In the genomic region with DNA sequence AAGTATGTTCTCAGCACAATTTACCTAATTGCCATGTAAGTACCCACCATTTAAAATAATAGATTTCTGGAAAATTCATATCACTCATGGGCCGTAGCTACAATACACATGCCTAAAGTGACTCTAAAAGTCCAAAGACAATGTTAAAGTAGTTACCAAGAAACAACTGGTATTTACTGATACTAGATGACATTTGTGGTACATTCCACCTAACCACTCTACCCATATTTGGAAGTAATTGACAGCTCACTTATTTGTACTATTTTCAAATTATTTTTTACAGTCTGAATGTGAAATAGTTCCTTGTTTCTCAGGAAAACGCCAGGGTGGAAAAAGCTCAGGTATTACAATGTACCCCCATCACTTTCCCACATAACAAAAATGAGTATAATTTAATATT, we compare ENCODE assay signal across 15 cellular contexts.
"Had no signal": no experiment of that assay in that cellular context is flagged by ENCODE, and none has a peak within 500 bp of the region (broad histone marks: within the 10 kb centered on the region; RNA-seq: fewer than 3 reads in every experiment).

No MANE protein-coding gene starts in this region.

- DNase-seq: activated gamma-delta T cell treated with Interleukin-2 at 50 U/mL for 16 hours; activated T-cell treated with anti-CD3 and anti-CD28 coated beads, Interleukin-2, amount 50 U/mL, for 1 hour; aorta; endodermal cell; left ventricle myocardium inferior; nucleus accumbens; retina; stimulated activated CD4-positive, alpha-beta T cell treated with anti-CD3 and anti-CD28 coated beads, Interleukin-4, amount 100 ng/mL, for 4 hours; stimulated activated naive CD8-positive, alpha-beta T cell treated with anti-CD3 and anti-CD28 coated beads, Interleukin-15, Interleukin-2, amounts not matched to agents 100 U/mL and 50 U/mL, for 24 hours; T1000; upper lobe of left lung had no signal

- ATAC-seq: stimulated activated naive CD8-positive, alpha-beta T cell treated with anti-CD3 and anti-CD28 coated beads, Interleukin-15, Interleukin-2, amounts not matched to agents 100 U/mL and 50 U/mL, for 24 hours; WTC11 had no signal

- H3K4me1 ChIP-seq: left ventricle myocardium inferior, upper lobe of left lung had no signal

- H3K4me3 Mint-ChIP-seq: activated naive CD4-positive, alpha-beta T cell treated with anti-CD3 and anti-CD28 coated beads, Interleukin-2, amount 50 U/mL, for 24 hours; endodermal cell; T-helper 1 cell treated with Interleukin-12 subunit alpha and Interleukin-12 subunit beta and Interleukin-4 antibody, amounts not matched to agents 30 μg/mL and 1 μg/mL, for 36 hours; WTC11 had no signal

- H3K27ac ChIP-seq: coronary artery, left ventricle myocardium inferior, upper lobe of left lung had no signal

- H3K36me3 Mint-ChIP-seq: activated naive CD4-positive, alpha-beta T cell treated with anti-CD3 and anti-CD28 coated beads, Interleukin-2, amount 50 U/mL, for 24 hours; WTC11 had no signal

- H3K9me3 Mint-ChIP-seq: activated naive CD4-positive, alpha-beta T cell treated with anti-CD3 and anti-CD28 coated beads, Interleukin-2, amount 50 U/mL, for 24 hours; endodermal cell; T-helper 1 cell treated with Interleukin-12 subunit alpha and Interleukin-12 subunit beta and Interleukin-4 antibody, amounts not matched to agents 30 μg/mL and 1 μg/mL, for 36 hours; WTC11 had no signal

- H3K9me3 ChIP-seq: left ventricle myocardium inferior, upper lobe of left lung had no signal

- H3K4me1 Mint-ChIP-seq: activated naive CD4-positive, alpha-beta T cell treated with anti-CD3 and anti-CD28 coated beads, Interleukin-2, amount 50 U/mL, for 24 hours had no signal

- H3K4me3 ChIP-seq: coronary artery, left ventricle myocardium inferior, upper lobe of left lung had no signal

- H3K27ac Mint-ChIP-seq: activated naive CD4-positive, alpha-beta T cell treated with anti-CD3 and anti-CD28 coated beads, Interleukin-2, amount 50 U/mL, for 24 hours; endodermal cell; T-helper 1 cell treated with Interleukin-12 subunit alpha and Interleukin-12 subunit beta and Interleukin-4 antibody, amounts not matched to agents 30 μg/mL and 1 μg/mL, for 36 hours; WTC11 had no signal

- H3K27me3 Mint-ChIP-seq: activated naive CD4-positive, alpha-beta T cell treated with anti-CD3 and anti-CD28 coated beads, Interleukin-2, amount 50 U/mL, for 24 hours had no signal

- H3K27me3 ChIP-seq: upper lobe of left lung had no signal
